In the genomic region with DNA sequence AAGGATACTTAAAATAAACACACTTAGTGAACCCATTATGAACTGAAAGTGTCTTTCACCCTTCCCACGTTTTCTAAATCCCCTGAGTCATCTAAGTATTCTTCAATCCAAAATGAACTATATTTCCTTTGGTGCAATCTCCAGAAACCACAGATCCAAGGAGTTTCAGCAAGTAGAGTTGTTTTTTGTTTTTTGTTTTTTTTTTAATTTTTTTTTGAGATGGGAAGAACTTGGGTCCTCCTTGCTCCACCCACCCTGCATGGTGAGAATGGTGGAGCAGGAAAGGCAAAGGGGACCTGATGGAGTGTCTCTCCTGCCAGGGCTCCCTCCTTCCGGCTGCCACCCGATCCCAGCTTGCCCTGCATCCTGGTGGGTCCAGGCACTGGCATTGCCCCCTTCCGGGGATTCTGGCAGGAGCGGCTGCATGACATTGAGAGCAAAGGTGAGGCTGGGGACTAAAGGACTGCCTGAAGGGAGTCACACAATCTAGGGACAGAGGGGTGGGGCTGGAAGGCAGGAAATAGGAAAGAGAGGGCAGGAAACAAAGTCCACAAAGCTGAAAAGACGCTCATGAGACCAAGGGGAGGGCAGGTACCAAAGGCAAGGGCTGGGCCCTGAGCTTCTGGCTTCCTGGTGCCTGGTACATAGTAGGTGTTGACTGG, we compare ENCODE assay signal across 1 cellular context.
TF ChIP-seq lines count a peak whose summit lies in the region.

No MANE protein-coding gene starts in this region.

TF ChIP-seq in endothelial cell of umbilical vein, 7 proteins besides CTCF, POLR2A, EP300 and RAD21:
- TF ChIP-seq JUN (IDR thresholded peaks at IDR 0.05; ENCODE audit: borderline replicate concordance, insufficient read depth, insufficient read length, low read depth), result no peak
- no peak for TF ChIP-seq MYC (IDR thresholded peaks at IDR 0.05; ENCODE audit: low read depth, low read length)
- no peak for TF ChIP-seq FOS (IDR thresholded peaks at IDR 0.05; ENCODE audit: borderline replicate concordance, insufficient read depth, low read length)
- TF ChIP-seq EZH2 (IDR thresholded peaks at IDR 0.05; ENCODE audit: borderline replicate concordance, low read depth, low read length, severe bottlenecking), result no peak
- TF ChIP-seq GATA2 (IDR thresholded peaks at IDR 0.05; ENCODE audit: insufficient read depth, insufficient read length, low read depth, low read length), result no peak
- no peak for TF ChIP-seq POLR2AphosphoS5 (IDR thresholded peaks at IDR 0.05; ENCODE audit: insufficient read depth, low read depth, low read length)
- no peak for TF ChIP-seq MAX (IDR thresholded peaks at IDR 0.05; ENCODE audit: insufficient read depth, insufficient read length)
